Comparison of ENCODE assay signal across 9 cellular contexts in the genomic region with DNA sequence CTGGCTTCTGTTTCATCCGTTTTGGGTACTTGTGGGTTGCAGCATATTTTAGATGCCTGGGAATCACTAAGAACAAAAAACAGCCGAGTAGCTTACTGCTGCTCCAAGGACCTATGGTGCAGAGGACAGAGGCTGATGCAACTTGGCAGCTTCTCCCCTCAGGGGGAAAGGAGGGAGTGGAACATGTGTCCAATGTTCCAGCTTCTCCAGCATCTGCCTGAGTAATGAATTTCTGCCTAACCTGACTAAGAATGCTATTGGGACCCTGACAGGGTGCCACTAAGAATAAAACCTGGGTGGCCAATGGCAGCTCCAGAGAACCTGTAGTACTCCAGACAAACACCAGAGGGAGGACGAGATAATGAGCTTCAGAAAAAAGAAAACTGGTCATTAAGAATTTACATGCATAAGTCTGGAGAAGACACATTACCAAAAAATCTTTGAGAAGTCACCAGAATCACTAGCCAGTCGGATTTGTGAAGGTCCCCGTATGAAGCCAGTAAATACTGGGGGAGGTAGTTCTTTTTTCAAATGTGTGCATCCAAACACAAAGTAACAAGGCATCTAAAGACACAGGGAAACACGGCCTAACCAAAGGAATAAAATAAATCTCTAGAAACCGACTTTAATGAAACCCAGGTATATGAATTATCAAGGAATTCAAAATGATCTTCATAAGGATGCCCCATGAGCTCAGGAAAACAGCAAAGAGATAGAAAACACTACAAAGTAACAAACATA.
DNase-seq lines count a peak whose midpoint lies in the region; ATAC-seq, FAIRE-seq and TF ChIP-seq lines count a peak whose summit lies in the region.
"Had no signal": no experiment of that assay in that cellular context is flagged by ENCODE, and none has a peak within 500 bp of the region (broad histone marks: within the 10 kb centered on the region; RNA-seq: fewer than 3 reads in every experiment).

No MANE protein-coding gene starts in this region.

- POLR2A ChIA-PET in PC-3 (lab: Charles Lee; ENCODE audit: unreplicated experiment): interaction anchor here (0.7 kb wide), 1 partner anchor 148 kb away, joined by 6 read pairs; no protein-coding TSS in a partner anchor

- H3K9me2 ChIP-seq in PC-3 (replicated peaks; ENCODE audit: low read length): no peaks in the 10 kb centered on the region

- no peak overlapping the region for H3K4me3 ChIP-seq in PC-3 (ENCODE audit: low read length)
- no peak overlapping the region for H3K4me3 ChIP-seq in adrenal gland
- no peak overlapping the region for H3K4me3 ChIP-seq in keratinocyte (ENCODE audit: control insufficient read depth in 2 of 3, extremely low read depth in 1 of 3, insufficient read depth in 2 of 3, low read depth in 1 of 3, low read length in 3 of 3)
- H3K4me3 ChIP-seq in uterus: no peak overlapping the region

- H2AFZ ChIP-seq in PC-3 (ENCODE audit: low read length): no peak overlapping the region
- H2AFZ ChIP-seq in keratinocyte (ENCODE audit: control insufficient read depth, low read length): no peak overlapping the region

- H4K20me1 ChIP-seq in PC-3 (ENCODE audit: low read length) (no peaks in the 10 kb centered on the region), keratinocyte (ENCODE audit: control insufficient read depth, extremely low read depth, insufficient read depth, low read length) (no peaks in the 10 kb centered on the region)

- H3K27ac Mint-ChIP-seq in stimulated activated naive B cell treated with anti-CD40 and anti-IgM and Interleukin-4, amounts not matched to agents 10 μg/mL and 1 μg/mL and 100 μg/mL, for 72 hours: no peak overlapping the region

- H3K4me2 ChIP-seq in PC-3 (ENCODE audit: low read length): no peak overlapping the region
- no peak overlapping the region for H3K4me2 ChIP-seq in keratinocyte (ENCODE audit: control insufficient read depth, extremely low read depth, insufficient read depth, low read depth, low read length)

- H3K9me3 ChIP-seq in PC-3 (ENCODE audit: low read length) (no peaks in the 10 kb centered on the region), adrenal gland (replicated peaks in 1 of 3) (no peaks in the 10 kb centered on the region), keratinocyte (ENCODE audit: control insufficient read depth, low read depth, low read length) (no peaks in the 10 kb centered on the region), uterus (no peaks in the 10 kb centered on the region)
- H3K9me3 ChIP-seq: neutrophil had no signal

- H3K4me3 Mint-ChIP-seq in stimulated activated naive B cell treated with anti-CD40 and anti-IgM and Interleukin-4, amounts not matched to agents 10 μg/mL and 1 μg/mL and 100 μg/mL, for 72 hours: no peak overlapping the region

- no peaks in the 10 kb centered on the region for H3K79me2 ChIP-seq in PC-3 (ENCODE audit: low read length)
- H3K79me2 ChIP-seq in keratinocyte (ENCODE audit: control insufficient read depth, insufficient read depth, low read length): no peaks in the 10 kb centered on the region

- no peak for TF ChIP-seq POLR2A in adrenal gland (IDR thresholded peaks at IDR 0.05)
- TF ChIP-seq POLR2A in uterus (IDR thresholded peaks at IDR 0.05): no peak

- H3K27ac ChIP-seq in PC-3 (ENCODE audit: low read length): no peak overlapping the region
- no peak overlapping the region for H3K27ac ChIP-seq in adrenal gland
- no peak overlapping the region for H3K27ac ChIP-seq in keratinocyte (ENCODE audit: control insufficient read depth, insufficient read depth, low read length)
- H3K27ac ChIP-seq in uterus: no peak overlapping the region
- H3K27ac ChIP-seq: neutrophil had no signal

- ATAC-seq in GM18498 (IDR thresholded peaks at IDR 0.05; ENCODE audit: unreplicated experiment) (peak; percentile 87), HG02943 (IDR thresholded peaks at IDR 0.05; ENCODE audit: low read depth, unreplicated experiment) (peak; percentile 81), PC-3 (no peak)
- peak; percentile 60 to 65 for ATAC-seq in stimulated activated naive B cell treated with anti-CD40 and anti-IgM and Interleukin-4, amounts not matched to agents 10 μg/mL and 1 μg/mL and 100 μg/mL, for 72 hours (replicated peaks)

- no peaks in the 10 kb centered on the region for H3K9me1 ChIP-seq in keratinocyte (ENCODE audit: control insufficient read depth, extremely low read depth, insufficient read depth, low read length)

- H3K36me3 ChIP-seq in PC-3 (ENCODE audit: low read depth, low read length): no peaks in the 10 kb centered on the region
- H3K36me3 ChIP-seq in adrenal gland (replicated peaks in 1 of 2): no peaks in the 10 kb centered on the region
- H3K36me3 ChIP-seq in keratinocyte (ENCODE audit: control insufficient read depth in 2 of 2, extremely low read depth in 1 of 2, insufficient read depth in 2 of 2, low read length in 2 of 2): no peaks in the 10 kb centered on the region
- no peaks in the 10 kb centered on the region for H3K36me3 ChIP-seq in uterus
- H3K36me3 ChIP-seq: neutrophil had no signal

- FAIRE-seq in keratinocyte (lab: Jason Lieb, UNC): no peak

- intact Hi-C loops in PC-3 (cut with micrococcal nuclease) (no loop called here), adrenal gland (cut with DNase I) (no loop called here), uterus (cut with DNase I; ENCODE audit: low total_unique reads) (no loop called here)

- peak; percentile 15 for DNase-seq in AG08396 (ENCODE audit: low spot score)
- peak; percentile 50 for DNase-seq in PC-3
- peak in 3 of 7 donors; percentile 19 to 44 (median 26) for DNase-seq in adrenal gland
- DNase-seq in keratinocyte (ENCODE audit: low read depth, low spot score): no peak
- DNase-seq in stimulated activated naive B cell treated with anti-CD40 and anti-IgM and Interleukin-4, amounts not matched to agents 10 μg/mL and 1 μg/mL and 100 μg/mL, for 72 hours: peak; percentile 8
- no peak for DNase-seq in uterus

- H3K36me3 Mint-ChIP-seq in stimulated activated naive B cell treated with anti-CD40 and anti-IgM and Interleukin-4, amounts not matched to agents 10 μg/mL and 1 μg/mL and 100 μg/mL, for 72 hours: no peaks in the 10 kb centered on the region

- H3K4me1 Mint-ChIP-seq in stimulated activated naive B cell treated with anti-CD40 and anti-IgM and Interleukin-4, amounts not matched to agents 10 μg/mL and 1 μg/mL and 100 μg/mL, for 72 hours: peaks cover 0 to 5% of the 10 kb centered on the region in 2 donors

- no TSS peak for BruUV-seq in PC-3 (replicated peaks; lab: Mats Ljungman, UMichigan)

- H3K9me3 Mint-ChIP-seq in stimulated activated naive B cell treated with anti-CD40 and anti-IgM and Interleukin-4, amounts not matched to agents 10 μg/mL and 1 μg/mL and 100 μg/mL, for 72 hours: no peaks in the 10 kb centered on the region

- 55 to 68% (median 64%) methylated on average over 7 of the region's 7 CpGs for WGBS in adrenal gland, 4 donors

- CTCF ChIA-PET in PC-3 (lab: Charles Lee): interaction anchor here (0.6 kb wide), 1 partner anchor 26 kb away, joined by 3 read pairs; no protein-coding TSS in a partner anchor

- H3K27me3 ChIP-seq in PC-3 (ENCODE audit: low read length): no peaks in the 10 kb centered on the region
- H3K27me3 ChIP-seq in adrenal gland: no peaks in the 10 kb centered on the region
- no peaks in the 10 kb centered on the region for H3K27me3 ChIP-seq in keratinocyte (ENCODE audit: control insufficient read depth, extremely low read depth, insufficient read depth, low read length)
- H3K27me3 ChIP-seq in uterus: no peaks in the 10 kb centered on the region
- H3K27me3 ChIP-seq: neutrophil had no signal

- TF ChIP-seq CTCF in PC-3 (conservative IDR thresholded peaks at IDR 0.05; ENCODE audit: low read depth, low read length) (peak; percentile 65), adrenal gland (IDR thresholded peaks at IDR 0.05) (peak in 5 of 6 experiments; percentile 33 to 59 (median 57)), keratinocyte (optimal IDR thresholded peaks at IDR 0.05 in 1 of 3, IDR thresholded peaks at IDR 0.05 in 1 of 3, conservative IDR thresholded peaks at IDR 0.05 in 1 of 3; ENCODE audit: extremely low read depth in 1 of 3, insufficient read depth in 2 of 3, low read length in 3 of 3) (peak; percentile 40 to 52 (median 46)), uterus (IDR thresholded peaks at IDR 0.05) (no peak)

- no peaks in the 10 kb centered on the region for H3K4me1 ChIP-seq in PC-3 (ENCODE audit: insufficient read depth, low read length)
- no peaks in the 10 kb centered on the region for H3K4me1 ChIP-seq in adrenal gland (replicated peaks in 1 of 2)
- H3K4me1 ChIP-seq in keratinocyte (ENCODE audit: control insufficient read depth, extremely low read depth, insufficient read depth, low read length): no peaks in the 10 kb centered on the region
- no peaks in the 10 kb centered on the region for H3K4me1 ChIP-seq in uterus

- H3K9ac ChIP-seq in PC-3 (ENCODE audit: low read length): no peak overlapping the region
- no peak overlapping the region for H3K9ac ChIP-seq in keratinocyte (ENCODE audit: control insufficient read depth, extremely low read depth, insufficient read depth, low read length)

- peaks cover 0 to 8% of the 10 kb centered on the region in 2 donors for H3K27me3 Mint-ChIP-seq in stimulated activated naive B cell treated with anti-CD40 and anti-IgM and Interleukin-4, amounts not matched to agents 10 μg/mL and 1 μg/mL and 100 μg/mL, for 72 hours

- no peaks in the 10 kb centered on the region for H3F3A ChIP-seq in PC-3 (ENCODE audit: low read length, unreplicated experiment)

- dilution Hi-C loops in keratinocyte (cut with MboI; ENCODE audit: extremely low pct_ligation_motif_present, low sequenced_read_pairs): no loop called here

Comparison
In these comparisons a context has a peak if more than half of its experiments do, and no peak if none do; other contexts are left out.
1. DNase-seq: peak in AG08396 (single experiment), PC-3 (single experiment) and stimulated activated naive B cell treated with anti-CD40 and anti-IgM and Interleukin-4, amounts not matched to agents 10 μg/mL and 1 μg/mL and 100 μg/mL, for 72 hours (single experiment); none in keratinocyte (single experiment) and uterus (0 of 2).
2. CTCF ChIP-seq: peak in PC-3 (single experiment), adrenal gland (5 of 6) and keratinocyte (3 of 3); none in uterus (0 of 4).